ENCODE assay signal across 8 cellular contexts in genomic region chr15:93028632-93029612, GRCh38.
A peak's percentile ranks its signal among the peaks of the same experiment; 100 is the strongest.
DNase-seq lines count a peak whose midpoint lies in the region; ATAC-seq and TF ChIP-seq lines count a peak whose summit lies in the region.

No MANE protein-coding gene starts in this region.

- H4K20me1 ChIP-seq in BLaER1, result peaks cover 51% of the 10 kb centered on the region

- no peaks in the 10 kb centered on the region for H3K27me3 ChIP-seq in BLaER1

- no peak for TF ChIP-seq CTCF in brain (conservative IDR thresholded peaks at IDR 0.05)

- H3K9me3 ChIP-seq in BLaER1, result no peaks in the 10 kb centered on the region

- H3K4me3 ChIP-seq in BLaER1 (no peak overlapping the region), skin epidermis (no peak overlapping the region)

- no peak for ATAC-seq in GM21576 (IDR thresholded peaks at IDR 0.05; ENCODE audit: unreplicated experiment)

- peaks cover 38% of the 10 kb centered on the region for H3K36me3 Mint-ChIP-seq in brain

- H3K27me3 Mint-ChIP-seq in brain, result no peaks in the 10 kb centered on the region

- no peaks in the 10 kb centered on the region for H3K9me3 Mint-ChIP-seq in brain

- peaks cover 49% of the 10 kb centered on the region for H3K36me3 ChIP-seq in BLaER1

- peak overlapping the region; percentile 53 for H3K27ac ChIP-seq in BLaER1
- peak overlapping the region; percentile 25 to 88 (median 70) for H3K27ac ChIP-seq in skin epidermis

- H3K4me3 Mint-ChIP-seq in brain, result peak overlapping the region in 4 of 5 experiments; percentile 17 to 63 (median 50)

- peak overlapping the region; percentile 87 to 98 (median 93) for H3K27ac Mint-ChIP-seq in brain

- peak overlapping the region; percentile 55; the same call in 1 of the 2 replicates for H3K9ac ChIP-seq in BLaER1

- DNase-seq in M059J (ENCODE audit: low read depth) (peak; percentile 77), islet precursor cell (peak; percentile 62), NCI-H187 treated with DMSO at 0.1 percent for 48 hours (lab: John Stamatoyannopoulos, UW) (no peak), HT-29 (ENCODE audit: low spot score) (no peak)

- peaks cover 70% of the 10 kb centered on the region for H3K4me1 Mint-ChIP-seq in brain

- peaks cover 81% of the 10 kb centered on the region for H3K4me1 ChIP-seq in BLaER1

- H3K4me2 ChIP-seq in BLaER1, result peak overlapping the region; percentile 79

Comparison
In these comparisons a context has a peak if more than half of its experiments do, and no peak if none do; other contexts are left out.
1. DNase-seq: peak in M059J (single experiment) and islet precursor cell (single experiment); none in NCI-H187 treated with DMSO at 0.1 percent for 48 hours (single experiment) and HT-29 (single experiment).